8 cellular contexts compared by ENCODE assay signal in genomic region chr6:37222125-37222967, GRCh38. TPM values are rescaled to one million over a fixed set of nuclear protein-coding genes. Genes with fewer than 3 reads are reported as not detected.
DNase-seq lines count a peak whose midpoint lies in the region; ATAC-seq and TF ChIP-seq lines count a peak whose summit lies in the region.

No MANE protein-coding gene starts in this region.

- peak overlapping the region; percentile 97 for H2AFZ ChIP-seq in SU-DHL-6 (ENCODE audit: low read depth, low read length, severe bottlenecking)

- peak overlapping the region; percentile 40 for H3K9ac ChIP-seq in SU-DHL-6 (ENCODE audit: low read length)

- H3K4me3 ChIP-seq in GM12875 (ENCODE audit: low read depth, low read length) (peak overlapping the region; percentile 52), SU-DHL-6 (ENCODE audit: insufficient read depth, low read length, poor library complexity, severe bottlenecking) (peak overlapping the region; percentile 61), right atrium auricular region (peak overlapping the region; percentile 54 to 66)

- H3K4me2 ChIP-seq in SU-DHL-6 (ENCODE audit: low read depth, low read length, poor library complexity, severe bottlenecking): peak overlapping the region; percentile 67

- H3F3A ChIP-seq in SU-DHL-6 (ENCODE audit: insufficient read depth): peaks cover 4% of the 10 kb centered on the region; the same call in 1 of the 2 replicates

- H3K79me2 ChIP-seq in SU-DHL-6 (ENCODE audit: insufficient read depth, low read length): no peaks in the 10 kb centered on the region

- H4K20me1 ChIP-seq in SU-DHL-6 (ENCODE audit: low read depth, low read length): no peaks in the 10 kb centered on the region

- no peaks in the 10 kb centered on the region for H3K9me2 ChIP-seq in SU-DHL-6 (replicated peaks; ENCODE audit: insufficient read depth, low read length)

- peak overlapping the region; percentile 96 for H3K27ac Mint-ChIP-seq in progenitor cell of endocrine pancreas

- no peaks in the 10 kb centered on the region for H3K27me3 Mint-ChIP-seq in progenitor cell of endocrine pancreas

- peak; percentile 98 for DNase-seq in NCI-H1105 (lab: John Stamatoyannopoulos, UW)
- peak; percentile 38 for DNase-seq in amniotic stem cell (lab: John Stamatoyannopoulos, UW)
- peak; percentile 78 for DNase-seq in right atrium auricular region (ENCODE audit: low spot score)
- peak; percentile 81 for DNase-seq in progenitor cell of endocrine pancreas (ENCODE audit: low spot score, unreplicated experiment)
- DNase-seq in NCI-H1694 (lab: John Stamatoyannopoulos, UW): no peak

- H3K36me3 ChIP-seq in SU-DHL-6 (ENCODE audit: low read length): no peaks in the 10 kb centered on the region
- no peaks in the 10 kb centered on the region for H3K36me3 ChIP-seq in right atrium auricular region

- TF ChIP-seq CTCF in GM12875 (IDR thresholded peaks at IDR 0.05; ENCODE audit: borderline replicate concordance, insufficient read depth, low read depth, low read length) (no peak), SU-DHL-6 (IDR thresholded peaks at IDR 0.05; ENCODE audit: insufficient read depth, low read length, poor library complexity, severe bottlenecking) (no peak), right atrium auricular region (IDR thresholded peaks at IDR 0.05) (no peak), progenitor cell of endocrine pancreas (IDR thresholded peaks at IDR 0.05; ENCODE audit: unreplicated experiment) (no peak)

- H3K27me3 ChIP-seq in SU-DHL-6 (ENCODE audit: low read length) (no peaks in the 10 kb centered on the region), right atrium auricular region (no peaks in the 10 kb centered on the region)

- H3K4me1 ChIP-seq in right atrium auricular region: peaks cover 0 to 4% of the 10 kb centered on the region in 2 donors

- H3K27ac ChIP-seq in SU-DHL-6 (ENCODE audit: low read depth, low read length) (no peak overlapping the region), right atrium auricular region (peak overlapping the region; percentile 61 to 64)

- H3K9me3 ChIP-seq in SU-DHL-6 (ENCODE audit: insufficient read depth, low read length) (no peaks in the 10 kb centered on the region), right atrium auricular region (no peaks in the 10 kb centered on the region)

- no peaks in the 10 kb centered on the region for H3K9me3 Mint-ChIP-seq in progenitor cell of endocrine pancreas (ENCODE audit: low read depth)

- H3K4me1 Mint-ChIP-seq in progenitor cell of endocrine pancreas (ENCODE audit: low read depth): peaks cover 9% of the 10 kb centered on the region

- peak; percentile 91 for ATAC-seq in HG02642 (IDR thresholded peaks at IDR 0.05; ENCODE audit: poor library complexity, unreplicated experiment)

- H3K36me3 Mint-ChIP-seq in progenitor cell of endocrine pancreas (ENCODE audit: insufficient read depth): no peaks in the 10 kb centered on the region

- H3K4me3 Mint-ChIP-seq in progenitor cell of endocrine pancreas (ENCODE audit: low read depth): peak overlapping the region; percentile 91

RNA-seq across cellular contexts. Expression of gene TBC1D22B, which starts 35.2 kb away (rescaled TPM):
- total RNA-seq in right atrium auricular region: 1 to 10 TPM; 7.5 to 9.8 TPM
- 14.6 and 17.1 TPM in 2 replicates for total RNA-seq in progenitor cell of endocrine pancreas

RNA-seq across cellular contexts. Expression of gene TMEM217, which starts 35.6 kb away (rescaled TPM):
- total RNA-seq in right atrium auricular region (1 to 10 TPM; 1.3 to 1.4 TPM), progenitor cell of endocrine pancreas (1.4 and 2.5 TPM in 2 replicates)

RNA-seq across cellular contexts. Expression of gene PIM1, which starts 52.4 kb away (rescaled TPM):
- total RNA-seq in right atrium auricular region (10 to 100 TPM; 28.0 to 46.2 TPM), progenitor cell of endocrine pancreas (19.5 and 19.7 TPM in 2 replicates)
